ENCODE assay signal across 10 cellular contexts in the genomic region with DNA sequence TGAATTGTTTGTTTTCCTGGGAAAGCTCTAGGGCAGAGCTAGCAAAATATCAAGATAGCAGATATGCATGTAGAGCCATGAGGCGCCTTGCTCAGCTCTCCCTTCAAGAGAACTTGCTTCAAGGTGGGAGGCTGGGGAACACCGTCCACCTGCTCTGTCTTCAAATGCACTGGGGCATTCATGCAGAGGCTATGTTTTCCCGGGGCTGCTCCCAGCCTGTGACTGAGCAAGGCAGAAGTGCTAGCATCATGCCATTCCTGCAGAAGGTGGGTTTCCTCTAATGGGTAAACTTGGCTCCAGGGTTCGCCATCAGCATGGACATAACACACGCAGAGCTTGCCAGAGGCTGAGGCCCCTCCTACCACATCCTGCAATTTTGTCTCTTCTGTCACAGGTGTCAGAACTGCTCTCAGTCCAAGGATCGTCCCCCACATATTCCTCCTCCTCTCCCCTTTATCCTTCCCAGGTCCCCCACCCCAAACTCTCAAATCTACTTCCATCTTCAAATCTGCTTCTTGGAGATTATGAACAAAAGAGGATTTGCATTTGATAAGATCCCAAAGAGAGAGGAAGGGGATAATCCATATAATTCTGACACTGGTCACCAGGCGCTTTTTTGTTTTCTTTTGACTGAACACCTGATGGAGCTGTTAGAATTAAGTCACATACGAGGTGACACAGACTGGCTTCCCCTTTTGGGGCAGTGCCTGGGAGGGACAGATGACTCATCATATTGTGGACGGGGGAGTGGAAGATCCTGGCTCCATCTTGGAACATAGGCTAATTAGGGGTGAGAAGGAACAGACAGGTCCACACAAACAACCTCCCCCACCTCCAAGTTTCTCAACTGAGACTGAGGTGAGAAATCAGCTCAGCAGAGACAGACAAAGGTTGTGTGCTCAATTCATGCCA.
DNase-seq lines count a peak whose midpoint lies in the region; ATAC-seq, FAIRE-seq and TF ChIP-seq lines count a peak whose summit lies in the region.
"Had no signal": no experiment of that assay in that cellular context is flagged by ENCODE, and none has a peak within 500 bp of the region (broad histone marks: within the 10 kb centered on the region; RNA-seq: fewer than 3 reads in every experiment).

No MANE protein-coding gene starts in this region.

- H3K4me1 Mint-ChIP-seq in CD14-positive monocyte, result peaks cover 13% of the 10 kb centered on the region
- H3K4me1 Mint-ChIP-seq in natural killer cell treated with Interleukin-12 subunit alpha and Interleukin-12 subunit beta and Interleukin-15 and Interleukin-18, amount 100 ng/mL, for 72 hours (ENCODE audit: low read depth in 2 of 2), result no peaks in the 10 kb centered on the region

- ATAC-seq in GM21723 (IDR thresholded peaks at IDR 0.05; ENCODE audit: unreplicated experiment) (peak; percentile 90), K562 (peak; percentile 88), GM19397 (IDR thresholded peaks at IDR 0.05; ENCODE audit: unreplicated experiment) (no peak)
- ATAC-seq in natural killer cell treated with Interleukin-12 subunit alpha and Interleukin-12 subunit beta and Interleukin-15 and Interleukin-18, amount 100 ng/mL, for 72 hours, result no peak

- H3K4me3 ChIP-seq in NB4 (ENCODE audit: low read depth, low read length) (no peak overlapping the region), K562 (no peak overlapping the region)

- intact Hi-C loops in CD14-positive monocyte (cut with micrococcal nuclease), result no loop called here
- intact Hi-C loops in K562 (cut with micrococcal nuclease), result no loop called here

- H3K36me3 Mint-ChIP-seq in CD14-positive monocyte, result no peaks in the 10 kb centered on the region
- no peaks in the 10 kb centered on the region for H3K36me3 Mint-ChIP-seq in natural killer cell treated with Interleukin-12 subunit alpha and Interleukin-12 subunit beta and Interleukin-15 and Interleukin-18, amount 100 ng/mL, for 72 hours

- in situ Hi-C loops in K562 (cut with MboI), result no loop called here

- H3K27me3 ChIP-seq in K562 (ENCODE audit: control insufficient read depth in 2 of 2, insufficient read depth in 2 of 2, low read length in 2 of 2), result no peaks in the 10 kb centered on the region

- H3K4me1 ChIP-seq in K562 (replicated peaks in 1 of 2; ENCODE audit: control insufficient read depth in 2 of 2, insufficient read depth in 2 of 2, low read length in 2 of 2), result no peaks in the 10 kb centered on the region; a peak in 2 of 5 replicates

- no peak overlapping the region for H3K9ac ChIP-seq in K562 (ENCODE audit: insufficient read depth in 1 of 2, low read depth in 2 of 2, low read length in 2 of 2)

- TF ChIP-seq POLR2A in NB4 (IDR thresholded peaks at IDR 0.05; ENCODE audit: extremely low read depth, insufficient read length) (no peak), K562 (conservative IDR thresholded peaks at IDR 0.05) (no peak)

- peak overlapping the region; percentile 48; the same call in 1 of the 2 replicates for H2AFZ ChIP-seq in K562 (ENCODE audit: low read depth, low read length)

- 3% methylated on average over 9 of the region's 9 CpGs for WGBS in K562 (ENCODE audit: insufficient coverage, low coverage, missing lambda C conversion rate)

- H3K9me3 Mint-ChIP-seq in CD14-positive monocyte, result peaks cover 0 to 4% (median 0%) of the 10 kb centered on the region in 7 donors
- H3K9me3 Mint-ChIP-seq in natural killer cell treated with Interleukin-12 subunit alpha and Interleukin-12 subunit beta and Interleukin-15 and Interleukin-18, amount 100 ng/mL, for 72 hours, result no peaks in the 10 kb centered on the region

- no peaks in the 10 kb centered on the region for H3K9me3 ChIP-seq in K562 (replicated peaks; ENCODE audit: control insufficient read depth, insufficient read depth, low read depth, low read length)

- no peak overlapping the region for H3K27ac ChIP-seq in K562 (ENCODE audit: extremely low read depth, low read depth, low read length)
- no peak overlapping the region for H3K27ac ChIP-seq in substantia nigra (ENCODE audit: low read depth, low read length, poor library complexity, severe bottlenecking)

- BruUV-seq in K562 (replicated peaks; lab: Mats Ljungman, UMichigan), result no TSS peak

- H3K9me1 ChIP-seq in K562 (ENCODE audit: control insufficient read depth, insufficient read depth, low read length), result no peaks in the 10 kb centered on the region

- H3K27me3 Mint-ChIP-seq in CD14-positive monocyte (ENCODE audit: low read depth in 3 of 3), result peaks cover 0 to 6% (median 3%) of the 10 kb centered on the region in 3 donors
- no peaks in the 10 kb centered on the region for H3K27me3 Mint-ChIP-seq in natural killer cell treated with Interleukin-12 subunit alpha and Interleukin-12 subunit beta and Interleukin-15 and Interleukin-18, amount 100 ng/mL, for 72 hours

- peak overlapping the region in 1 of 2 donors; percentile 35 for H3K4me3 Mint-ChIP-seq in CD14-positive monocyte
- no peak overlapping the region for H3K4me3 Mint-ChIP-seq in natural killer cell treated with Interleukin-12 subunit alpha and Interleukin-12 subunit beta and Interleukin-15 and Interleukin-18, amount 100 ng/mL, for 72 hours
- H3K4me3 Mint-ChIP-seq: neural crest cell had no signal

- TF ChIP-seq EP300 in K562 (IDR thresholded peaks at IDR 0.05; ENCODE audit: low read length), result peak; percentile 37; the same call in 1 of the 2 replicates

- no peaks in the 10 kb centered on the region for H4K20me1 ChIP-seq in K562 (replicated peaks; ENCODE audit: control insufficient read depth, insufficient read depth, low read length)

- POLR2A ChIA-PET in K562 (lab: Yijun Ruan, JAX), result interaction anchor here (0.6 to 1.2 kb wide), 2 partner anchors 20 to 1236 kb away, joined by 4 to 5 read pairs; no protein-coding TSS in a partner anchor

- peak; percentile 35 for FAIRE-seq in K562 (lab: Jason Lieb, UNC)

- DNase-seq in CD14-positive monocyte (ENCODE audit: low spot score) (peak; percentile 80), NB4 (ENCODE audit: low read depth) (peak; percentile 95), K562 (ENCODE audit: extremely low read depth in 1 of 4, low spot score in 3 of 4) (peak in 3 of 4 experiments; percentile 16 to 30 (median 17)), substantia nigra (lab: John Stamatoyannopoulos, UW) (no peak), DMS79 treated with DMSO at 0.1 percent for 48 hours (lab: John Stamatoyannopoulos, UW) (no peak)
- DNase-seq in natural killer cell treated with Interleukin-12 subunit alpha and Interleukin-12 subunit beta and Interleukin-15 and Interleukin-18, amount 100 ng/mL, for 72 hours (ENCODE audit: low spot score), result no peak
- DNase-seq: activated CD8-positive, alpha-beta memory T cell treated with anti-CD3 and anti-CD28 coated beads, Interleukin-2, amount 50 U/mL, for 4 hours had no signal

- peak in 1 of 2 experiments; percentile 27; a peak in 1 of 4 replicates for TF ChIP-seq RAD21 in K562 (CRISPR knock-in tag; conservative IDR thresholded peaks at IDR 0.05 in 1 of 2, IDR thresholded peaks at IDR 0.05 in 1 of 2)

- H3K79me2 ChIP-seq in K562 (ENCODE audit: control insufficient read depth, insufficient read depth, low read length), result no peaks in the 10 kb centered on the region

- CTCF ChIA-PET in K562 (lab: Yijun Ruan, JAX; ENCODE audit: low intra/inter-chr PET ratio), result no interaction called here

- no peaks in the 10 kb centered on the region for H3K36me3 ChIP-seq in K562 (ENCODE audit: control insufficient read depth, insufficient read depth, low read length)

- TF ChIP-seq CTCF in CD14-positive monocyte (IDR thresholded peaks at IDR 0.05) (peak; percentile 7), NB4 (IDR thresholded peaks at IDR 0.05; ENCODE audit: low read depth, low read length) (peak; percentile 13), K562 (IDR thresholded peaks at IDR 0.05 in 2 of 3, conservative IDR thresholded peaks at IDR 0.05 in 1 of 3; ENCODE audit: insufficient read depth in 2 of 3, low read depth in 1 of 3, low read length in 3 of 3) (peak in 1 of 3 experiments; percentile 24; a peak in 1 of 6 replicates)

- peak overlapping the region in 4 of 7 donors; percentile 26 to 57 (median 45) for H3K27ac Mint-ChIP-seq in CD14-positive monocyte
- H3K27ac Mint-ChIP-seq in natural killer cell treated with Interleukin-12 subunit alpha and Interleukin-12 subunit beta and Interleukin-15 and Interleukin-18, amount 100 ng/mL, for 72 hours, result no peak overlapping the region

- 0 out of 2 replicates have a peak overlapping the region, but pooled peaks have one; percentile 7 for H3K4me2 ChIP-seq in K562 (ENCODE audit: insufficient read depth, low read length)

TF ChIP-seq in K562, 482 proteins besides CTCF, POLR2A, EP300 and RAD21 (continues in another document):
- TF ChIP-seq SPI1 (IDR thresholded peaks at IDR 0.05; ENCODE audit: borderline replicate concordance, low read depth, low read length), result peak; percentile 93; the same call in 1 of the 2 replicates
- no peak for TF ChIP-seq CEBPZ (IDR thresholded peaks at IDR 0.05; ENCODE audit: borderline replicate concordance, low read depth, low read length)
- peak; percentile 89 for TF ChIP-seq MAFK (IDR thresholded peaks at IDR 0.05; ENCODE audit: low read length)
- 0 out of 2 replicates have a peak, but pooled peaks have one; percentile 7 for TF ChIP-seq SOX6 (IDR thresholded peaks at IDR 0.05)

Comparison
In these comparisons a context has a peak if more than half of its experiments do, and no peak if none do; other contexts are left out.
1. DNase-seq: peak in CD14-positive monocyte (single experiment), NB4 (single experiment) and K562 (3 of 4); none in substantia nigra (0 of 49), DMS79 treated with DMSO at 0.1 percent for 48 hours (single experiment) and natural killer cell treated with Interleukin-12 subunit alpha and Interleukin-12 subunit beta and Interleukin-15 and Interleukin-18, amount 100 ng/mL, for 72 hours (single experiment).
2. H3K27ac Mint-ChIP-seq: peak in CD14-positive monocyte (4 of 7); none in natural killer cell treated with Interleukin-12 subunit alpha and Interleukin-12 subunit beta and Interleukin-15 and Interleukin-18, amount 100 ng/mL, for 72 hours (0 of 2).
3. ATAC-seq: peak in GM21723 (single experiment) and K562 (single experiment); none in GM19397 (single experiment) and natural killer cell treated with Interleukin-12 subunit alpha and Interleukin-12 subunit beta and Interleukin-15 and Interleukin-18, amount 100 ng/mL, for 72 hours (0 of 2).